17 cellular contexts compared by ENCODE assay signal in the genomic region with DNA sequence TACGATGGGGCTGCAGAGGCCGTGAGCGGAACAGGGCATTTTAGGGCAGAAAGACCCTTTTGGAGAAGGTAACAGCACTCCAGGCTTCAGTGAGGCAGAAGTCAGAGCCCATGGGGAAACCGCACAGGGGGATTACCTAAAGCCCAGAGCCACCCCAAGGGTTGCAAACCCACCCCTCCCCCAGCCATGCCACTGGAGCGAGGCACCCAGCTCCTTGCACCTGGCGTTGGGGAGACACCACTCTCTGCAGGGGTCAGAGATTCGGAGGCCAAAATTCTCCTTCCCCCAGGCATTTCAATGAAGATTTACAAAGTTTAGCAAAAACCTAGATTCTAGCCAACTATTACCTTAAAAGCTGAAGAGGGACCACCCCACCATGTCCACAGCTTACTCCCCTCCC. TPM values are rescaled to one million over a fixed set of nuclear protein-coding genes. Genes with fewer than 3 reads are reported as not detected.
DNase-seq lines count a peak whose midpoint lies in the region; ATAC-seq and TF ChIP-seq lines count a peak whose summit lies in the region.
"Had no signal": no experiment of that assay in that cellular context is flagged by ENCODE, and none has a peak within 500 bp of the region (broad histone marks: within the 10 kb centered on the region; RNA-seq: fewer than 3 reads in every experiment).

No MANE protein-coding gene starts in this region.

- DNase-seq in WERI-Rb-1 (peak; percentile 39), caudate nucleus (lab: John Stamatoyannopoulos, UW) (no peak), psoas muscle (no peak), NCI-H1092 treated with DMSO at 0.1 percent for 48 hours (lab: John Stamatoyannopoulos, UW) (no peak)
- no peak for DNase-seq in activated CD4-positive, alpha-beta T cell treated with anti-CD3 and anti-CD28 coated beads for 4 hours
- DNase-seq: 8988T; AML-193; Calu3; CD4-positive, alpha-beta T cell; GOT3; H9 had no signal

- H3K4me1 ChIP-seq in BLaER1 (peaks cover 24% of the 10 kb centered on the region), psoas muscle (peaks cover 29% of the 10 kb centered on the region)

- intact Hi-C loops in psoas muscle (cut with DNase I) = no loop called here

- H3K4me3 ChIP-seq in BLaER1 (no peak overlapping the region), WERI-Rb-1 (ENCODE audit: low read depth, low read length) (no peak overlapping the region), psoas muscle (no peak overlapping the region)
- H3K4me3 ChIP-seq: GM12878 had no signal

- 42 to 78% (median 48%) methylated on average over 7 of the region's 7 CpGs for WGBS in psoas muscle, 3 donors

- ATAC-seq in psoas muscle (no peak), GM21723 (IDR thresholded peaks at IDR 0.05; ENCODE audit: unreplicated experiment) (no peak), GM18867 (IDR thresholded peaks at IDR 0.05; ENCODE audit: unreplicated experiment) (no peak)
- ATAC-seq: GM12878, HepG2 had no signal

- H3K27me3 ChIP-seq in BLaER1 (peaks cover 48% of the 10 kb centered on the region), WERI-Rb-1 (ENCODE audit: insufficient read depth, low read depth, severe bottlenecking) (no peaks in the 10 kb centered on the region), psoas muscle (ENCODE audit: insufficient read depth in 3 of 3, low read length in 2 of 3) (peaks cover 0 to 3% (median 0%) of the 10 kb centered on the region in 3 donors)

- H3K9me3 ChIP-seq in BLaER1 (no peaks in the 10 kb centered on the region), WERI-Rb-1 (ENCODE audit: severe bottlenecking) (no peaks in the 10 kb centered on the region), psoas muscle (no peaks in the 10 kb centered on the region)

- TF ChIP-seq CTCF in WERI-Rb-1 (IDR thresholded peaks at IDR 0.05; ENCODE audit: low read depth, low read length) = no peak
- no peak for TF ChIP-seq CTCF in psoas muscle (IDR thresholded peaks at IDR 0.05)

- H3K4me2 ChIP-seq in BLaER1 = peak overlapping the region; percentile 37

- no peak overlapping the region for H3K9ac ChIP-seq in BLaER1

- H3K36me3 ChIP-seq in BLaER1 = no peaks in the 10 kb centered on the region
- H3K36me3 ChIP-seq in WERI-Rb-1 = peaks cover 21% of the 10 kb centered on the region
- no peaks in the 10 kb centered on the region for H3K36me3 ChIP-seq in psoas muscle (ENCODE audit: insufficient read depth in 1 of 2, low read depth in 1 of 2)

- peaks cover 6% of the 10 kb centered on the region; the same call in 1 of the 2 replicates for H4K20me1 ChIP-seq in BLaER1

- H3K27ac ChIP-seq in BLaER1 (no peak overlapping the region), WERI-Rb-1 (peak overlapping the region; percentile 62), caudate nucleus (ENCODE audit: low read depth, low read length) (peak overlapping the region; percentile 88), psoas muscle (peak overlapping the region; percentile 58)

RNA-seq across cellular contexts. Expression of gene CCDC27, which starts 38.4 kb away (rescaled TPM):
- under 1 TPM in 2 of 4 donors, not detected in 2; 0.16 to 0.17 TPM for total RNA-seq in psoas muscle
- under 1 TPM in 2 of 3 donors, not detected in 1; 0.03 to 0.04 TPM for polyA plus RNA-seq in psoas muscle
- total RNA-seq: Calu3; CD4-positive, alpha-beta T cell; G401; GM12878; H9; HepG2 had no signal
- polyA plus RNA-seq: HepG2 had no signal

RNA-seq across cellular contexts. Expression of gene SMIM1, which starts 58.7 kb away (rescaled TPM):
- 1 to 10 TPM; 1.1 to 2.1 (median 1.5) TPM for total RNA-seq in psoas muscle
- polyA plus RNA-seq in psoas muscle = 1 to 10 TPM in 1 of 3 donors, under 1 TPM in 2; 0.57 to 1.4 (median 0.60) TPM
- total RNA-seq: GM12878 had no signal
